24 cellular contexts compared by ENCODE assay signal in genomic region chr17:17325816-17326215, GRCh38.
"Had no signal": no experiment of that assay in that cellular context is flagged by ENCODE, and none has a peak within 500 bp of the region (broad histone marks: within the 10 kb centered on the region; RNA-seq: fewer than 3 reads in every experiment).

No MANE protein-coding gene starts in this region.

- H3K4me1 Mint-ChIP-seq: immature natural killer cell, naive B cell had no signal

- H3K4me3 ChIP-seq: colonic mucosa, heart right ventricle, left ventricle myocardium inferior, lung, skin epidermis, suprapubic skin, thyroid gland, uterus had no signal

- H3K4me3 Mint-ChIP-seq: immature natural killer cell, naive B cell, nephron, type B pancreatic cell had no signal

- H3K9me3 Mint-ChIP-seq: immature natural killer cell, naive B cell, nephron, type B pancreatic cell had no signal

- H3K9me3 ChIP-seq: colonic mucosa, heart right ventricle, left ventricle myocardium inferior, suprapubic skin, thyroid gland, uterus had no signal

- H3K27ac Mint-ChIP-seq: immature natural killer cell, nephron, type B pancreatic cell had no signal

- H3K27me3 Mint-ChIP-seq: naive B cell, type B pancreatic cell had no signal

- H3K27ac ChIP-seq: colonic mucosa, heart right ventricle, left ventricle myocardium inferior, parathyroid adenoma, skin epidermis, suprapubic skin, thyroid gland, uterus had no signal

- H3K36me3 ChIP-seq: colonic mucosa, left ventricle myocardium inferior, thyroid gland, uterus had no signal

- ATAC-seq: left cardiac atrium; sciatic nerve; stimulated activated naive CD8-positive, alpha-beta T cell treated with anti-CD3 and anti-CD28 coated beads, Interleukin-15, Interleukin-2, amounts not matched to agents 100 U/mL and 50 U/mL, for 24 hours had no signal

- H3K4me1 ChIP-seq: colonic mucosa, heart right ventricle, left ventricle myocardium inferior, parathyroid adenoma, suprapubic skin, thyroid gland, uterus had no signal

- H3K36me3 Mint-ChIP-seq: naive B cell, type B pancreatic cell had no signal

- H3K27me3 ChIP-seq: colonic mucosa, heart right ventricle, suprapubic skin, thyroid gland, uterus had no signal

- DNase-seq: cerebellar nuclear complex; colonic mucosa; dermis blood vessel endothelial cell; erythroblast; foreskin melanocyte; heart right ventricle; hypothalamus; immature natural killer cell; left cardiac atrium; left ventricle myocardium inferior; mesenchymal stem cell; midbrain; naive B cell; stimulated activated CD4-positive, alpha-beta T cell treated with anti-CD3 and anti-CD28 coated beads, Interleukin-12 subunit alpha, Interleukin-12 subunit beta, amount 100 ng/mL, for 4 hours; stimulated activated naive CD8-positive, alpha-beta T cell treated with anti-CD3 and anti-CD28 coated beads, Interleukin-15, Interleukin-2, amounts not matched to agents 100 U/mL and 50 U/mL, for 24 hours; thyroid gland; uterus had no signal
